2 cellular contexts compared by ENCODE assay signal in genomic region chr5:93596676-93597441, GRCh38.
TF ChIP-seq lines count a peak whose summit lies in the region.

No MANE protein-coding gene starts in this region.

TF ChIP-seq in HEK293, 187 proteins besides CTCF, POLR2A, EP300 and RAD21 (continues in another document):
- TF ChIP-seq ZNF658 (tag by site-specific recombination; IDR thresholded peaks at IDR 0.05): no peak
- no peak for TF ChIP-seq KLF16 (tag by site-specific recombination; IDR thresholded peaks at IDR 0.05)
- TF ChIP-seq ZNF175 (tag by site-specific recombination; IDR thresholded peaks at IDR 0.05): no peak
- TF ChIP-seq ZNF704 (tag by site-specific recombination; IDR thresholded peaks at IDR 0.05): no peak
- no peak for TF ChIP-seq ZNF114 (tag by site-specific recombination; IDR thresholded peaks at IDR 0.05)
- TF ChIP-seq ZNF138 (tag by site-specific recombination; IDR thresholded peaks at IDR 0.05; ENCODE audit: borderline replicate concordance): no peak
- no peak for TF ChIP-seq ZNF248 (tag by site-specific recombination; IDR thresholded peaks at IDR 0.05)
- no peak for TF ChIP-seq MZF1 (tag by site-specific recombination; IDR thresholded peaks at IDR 0.05; ENCODE audit: borderline replicate concordance)
- no peak for TF ChIP-seq PRDM10 (tag by site-specific recombination; IDR thresholded peaks at IDR 0.05)
- TF ChIP-seq ZNF133 (tag by site-specific recombination; IDR thresholded peaks at IDR 0.05): no peak
- no peak for TF ChIP-seq ZNF416 (tag by site-specific recombination; IDR thresholded peaks at IDR 0.05)
- TF ChIP-seq ZNF777 (tag by site-specific recombination; IDR thresholded peaks at IDR 0.05; ENCODE audit: borderline replicate concordance): no peak
- no peak for TF ChIP-seq ZNF174 (tag by site-specific recombination; IDR thresholded peaks at IDR 0.05)
- no peak for TF ChIP-seq ZNF513 (tag by site-specific recombination; IDR thresholded peaks at IDR 0.05)
- no peak for TF ChIP-seq ATF2 (tag by site-specific recombination; IDR thresholded peaks at IDR 0.05; ENCODE audit: low read depth)
- no peak for TF ChIP-seq ZNF280D (tag by site-specific recombination; IDR thresholded peaks at IDR 0.05)
- TF ChIP-seq GLI2 (tag by site-specific recombination; IDR thresholded peaks at IDR 0.05; ENCODE audit: borderline replicate concordance, low read depth): no peak
- TF ChIP-seq ZNF121 (tag by site-specific recombination; IDR thresholded peaks at IDR 0.05): no peak

TF ChIP-seq in GM12878, 131 proteins besides CTCF, POLR2A, EP300 and RAD21:
- TF ChIP-seq BMI1 (IDR thresholded peaks at IDR 0.05; ENCODE audit: borderline replicate concordance): no peak
